1 cellular context compared by ENCODE assay signal in the genomic region with DNA sequence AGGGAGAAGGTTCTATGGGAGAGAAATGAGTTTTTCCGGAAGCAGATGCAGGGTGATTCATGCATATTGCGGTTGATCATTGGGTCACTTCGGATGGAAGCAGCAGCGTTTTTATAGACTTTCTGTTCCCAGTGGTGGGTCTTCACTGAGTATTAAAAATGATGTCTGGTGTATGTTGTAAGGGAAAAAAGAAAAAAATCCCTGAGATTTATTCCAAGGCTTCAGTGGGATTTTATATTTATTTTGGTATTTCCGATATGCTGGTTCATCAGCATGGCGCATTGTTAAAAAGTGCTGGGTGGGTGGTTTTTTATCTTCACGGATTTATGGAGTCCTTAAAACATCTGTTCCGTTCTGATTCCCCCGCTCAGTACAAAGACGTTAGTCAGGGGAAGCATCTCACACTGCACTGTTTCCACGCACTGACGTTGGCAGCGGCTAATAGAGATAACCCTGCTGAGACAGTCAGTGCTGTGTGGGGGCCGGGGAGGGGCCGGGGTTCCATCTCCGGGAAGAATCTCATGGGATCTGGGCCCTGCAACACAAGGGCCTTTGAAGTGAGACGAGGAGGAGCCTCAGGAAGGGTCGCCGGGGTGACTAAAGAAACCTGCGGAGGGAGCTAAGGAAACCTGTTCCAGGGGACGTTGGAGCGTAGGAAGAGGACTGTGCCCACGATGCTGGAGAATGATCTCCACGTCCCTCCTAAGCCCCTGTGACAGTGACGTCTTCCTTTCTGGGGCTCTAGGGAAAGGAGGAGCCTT.
TF ChIP-seq lines count a peak whose summit lies in the region.

No MANE protein-coding gene starts in this region.

TF ChIP-seq in GM23338, 12 proteins besides CTCF, POLR2A, EP300 and RAD21 (continued from another document):
- 0 out of 2 replicates have a peak, but pooled peaks have one; percentile 17 for TF ChIP-seq ZNF462 (CRISPR knock-in tag; IDR thresholded peaks at IDR 0.05)
